In the genomic region with DNA sequence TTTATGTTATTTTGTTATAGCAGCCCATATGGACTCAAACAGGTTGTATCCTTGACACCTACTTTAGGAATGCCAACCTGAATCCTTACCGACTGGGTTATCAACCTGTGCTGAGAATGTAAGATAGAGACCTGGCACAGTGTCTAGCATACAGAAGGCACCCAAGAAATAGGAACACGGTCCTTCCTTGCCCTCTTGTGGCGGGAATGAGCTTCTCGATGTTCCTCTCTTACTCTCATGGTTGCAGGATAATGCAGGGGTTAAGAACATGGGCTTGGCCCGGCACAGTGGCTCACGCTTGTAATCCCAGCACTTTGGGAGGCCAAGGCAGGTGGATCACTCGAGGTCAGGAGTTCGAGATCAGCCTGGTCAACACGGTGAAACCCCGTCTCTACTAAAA, we compare ENCODE assay signal across 9 cellular contexts.
DNase-seq lines count a peak whose midpoint lies in the region; ATAC-seq and TF ChIP-seq lines count a peak whose summit lies in the region.
"Had no signal": no experiment of that assay in that cellular context is flagged by ENCODE, and none has a peak within 500 bp of the region (broad histone marks: within the 10 kb centered on the region; RNA-seq: fewer than 3 reads in every experiment).

No MANE protein-coding gene starts in this region.

- H3K27ac Mint-ChIP-seq in stimulated activated naive B cell treated with anti-CD40 and anti-IgM and Interleukin-4, amounts not matched to agents 10 μg/mL and 1 μg/mL and 100 μg/mL, for 72 hours = no peak overlapping the region
- H3K27ac Mint-ChIP-seq: B cell had no signal

- CTCF ChIA-PET in RWPE1 (lab: Yijun Ruan, JAX) = interaction anchor here (0.6 to 2.5 kb wide), 6 partner anchors 38 to 362 kb away, joined by 3 to 13 read pairs (median 4); no protein-coding TSS in a partner anchor

- peak; percentile 30 for TF ChIP-seq CTCF in RWPE1 (conservative IDR thresholded peaks at IDR 0.05; ENCODE audit: low read depth)

- H3K4me1 Mint-ChIP-seq in stimulated activated naive B cell treated with anti-CD40 and anti-IgM and Interleukin-4, amounts not matched to agents 10 μg/mL and 1 μg/mL and 100 μg/mL, for 72 hours = peaks cover 9 to 14% of the 10 kb centered on the region in 2 donors

- POLR2A ChIA-PET in RWPE1 (lab: Yijun Ruan, JAX; ENCODE audit: low non-redundant PET) = no interaction called here

- no peak overlapping the region for H3K27ac ChIP-seq in RWPE1

- intact Hi-C loops in head of caudate nucleus (cut with DNase I) = no loop called here

- ATAC-seq in stimulated activated naive B cell treated with anti-CD40 and anti-IgM and Interleukin-4, amounts not matched to agents 10 μg/mL and 1 μg/mL and 100 μg/mL, for 72 hours (replicated peaks) = no peak
- ATAC-seq in HG03280 (IDR thresholded peaks at IDR 0.05; ENCODE audit: unreplicated experiment) = no peak

- peak; percentile 11 to 62 (median 13) for DNase-seq in NCI-H1417 (lab: John Stamatoyannopoulos, UW)
- no peak for DNase-seq in NCI-H1417 treated with DMSO at 0.1 percent for 48 hours (lab: John Stamatoyannopoulos, UW)
- peak; percentile 51 for DNase-seq in RWPE1 (ENCODE audit: low spot score)
- peak in 22 of 42 donors; percentile 7 to 61 (median 32) for DNase-seq in head of caudate nucleus
- DNase-seq in superior temporal gyrus (ENCODE audit: extremely low spot score) = peak; percentile 37
- DNase-seq in foreskin melanocyte = no peak
- DNase-seq in stimulated activated naive B cell treated with anti-CD40 and anti-IgM and Interleukin-4, amounts not matched to agents 10 μg/mL and 1 μg/mL and 100 μg/mL, for 72 hours = no peak

- no peak overlapping the region for H3K4me3 Mint-ChIP-seq in stimulated activated naive B cell treated with anti-CD40 and anti-IgM and Interleukin-4, amounts not matched to agents 10 μg/mL and 1 μg/mL and 100 μg/mL, for 72 hours
- H3K4me3 Mint-ChIP-seq: B cell had no signal

- peaks cover 51 to 55% of the 10 kb centered on the region in 2 donors for H3K36me3 Mint-ChIP-seq in stimulated activated naive B cell treated with anti-CD40 and anti-IgM and Interleukin-4, amounts not matched to agents 10 μg/mL and 1 μg/mL and 100 μg/mL, for 72 hours

- H3K27me3 Mint-ChIP-seq in stimulated activated naive B cell treated with anti-CD40 and anti-IgM and Interleukin-4, amounts not matched to agents 10 μg/mL and 1 μg/mL and 100 μg/mL, for 72 hours = no peaks in the 10 kb centered on the region
- H3K27me3 Mint-ChIP-seq: B cell had no signal

- no peaks in the 10 kb centered on the region for H3K9me3 Mint-ChIP-seq in stimulated activated naive B cell treated with anti-CD40 and anti-IgM and Interleukin-4, amounts not matched to agents 10 μg/mL and 1 μg/mL and 100 μg/mL, for 72 hours

Comparison
In these comparisons a context has a peak if more than half of its experiments do, and no peak if none do; other contexts are left out.
1. DNase-seq: peak in NCI-H1417 (3 of 3), RWPE1 (single experiment), head of caudate nucleus (22 of 42) and superior temporal gyrus (single experiment); none in NCI-H1417 treated with DMSO at 0.1 percent for 48 hours (single experiment), foreskin melanocyte (single experiment) and stimulated activated naive B cell treated with anti-CD40 and anti-IgM and Interleukin-4, amounts not matched to agents 10 μg/mL and 1 μg/mL and 100 μg/mL, for 72 hours (single experiment).